ENCODE assay signal across 8 cellular contexts in genomic region chr9:97982719-97983523, GRCh38. TPM values are rescaled to one million over a fixed set of nuclear protein-coding genes. Genes with fewer than 3 reads are reported as not detected.
DNase-seq lines count a peak whose midpoint lies in the region; ATAC-seq and TF ChIP-seq lines count a peak whose summit lies in the region.

TSS of gene ANP32B (plus strand) at chr9:97983341. CDS start at chr9:97983556, 215 bp downstream.

- H3K27me3 Mint-ChIP-seq in activated CD4-positive, alpha-beta T cell treated with anti-CD3 and anti-CD28 coated beads, Interleukin-2, amount 10 ng/mL, durations not matched to agents 24 days and 14 days, result no peaks in the 10 kb centered on the region

- CTCF ChIA-PET in BJ (lab: Yijun Ruan, JAX), result interaction anchor here (0.5 to 5.3 kb wide), 26 partner anchors 9 to 286 kb away, joined by 3 to 19 read pairs (median 4); partner anchors contain the start of genes TBC1D2, TRMO and XPA

- peak within 1 kb of the TSS; percentile 86 for H3K4me3 Mint-ChIP-seq in activated CD4-positive, alpha-beta T cell treated with anti-CD3 and anti-CD28 coated beads, Interleukin-2, amount 10 ng/mL, durations not matched to agents 24 days and 14 days

- intact Hi-C loops in activated CD4-positive, alpha-beta T cell treated with anti-CD3 and anti-CD28 coated beads, Interleukin-2, amount 10 ng/mL, durations not matched to agents 24 days and 14 days (cut with micrococcal nuclease), result loop anchor here (1.0 to 10.0 kb wide), 6 partner anchors 52 to 1842 kb away; partner anchors contain the start of genes NANS, NCBP1, NR4A3 and TRIM14

- H3K27ac Mint-ChIP-seq in activated CD4-positive, alpha-beta T cell treated with anti-CD3 and anti-CD28 coated beads, Interleukin-2, amount 10 ng/mL, durations not matched to agents 24 days and 14 days, result peak within 1 kb of the TSS; percentile 91

- H3K4me3 ChIP-seq in BJ (ENCODE audit: low read depth, low read length) (peak within 1 kb of the TSS; percentile 88), coronary artery (peak within 1 kb of the TSS; percentile 89)

- H3K36me3 ChIP-seq in BJ (ENCODE audit: control insufficient read depth, insufficient read depth, low read length), result no peaks in the 10 kb centered on the region

- H3K9me3 Mint-ChIP-seq in activated CD4-positive, alpha-beta T cell treated with anti-CD3 and anti-CD28 coated beads, Interleukin-2, amount 10 ng/mL, durations not matched to agents 24 days and 14 days, result no peaks in the 10 kb centered on the region

- H3K27me3 ChIP-seq in BJ (ENCODE audit: control insufficient read depth, insufficient read depth, low read length), result no peaks in the 10 kb centered on the region; the same call in 1 of the 2 replicates

- TF ChIP-seq CTCF in BJ (IDR thresholded peaks at IDR 0.05; ENCODE audit: insufficient read depth, low read depth, low read length) (peak; percentile 61), coronary artery (IDR thresholded peaks at IDR 0.05) (peak; percentile 86)

- peaks cover 31% of the 10 kb centered on the region for H3K4me1 Mint-ChIP-seq in activated CD4-positive, alpha-beta T cell treated with anti-CD3 and anti-CD28 coated beads, Interleukin-2, amount 10 ng/mL, durations not matched to agents 24 days and 14 days

- POLR2A ChIA-PET in BJ (lab: Charles Lee), result interaction anchor here (0.6 kb wide), 3 partner anchors 92 to 503 kb away, joined by 3 to 8 read pairs (median 4); no protein-coding TSS in a partner anchor

- peaks cover 9% of the 10 kb centered on the region for H3K36me3 Mint-ChIP-seq in activated CD4-positive, alpha-beta T cell treated with anti-CD3 and anti-CD28 coated beads, Interleukin-2, amount 10 ng/mL, durations not matched to agents 24 days and 14 days (ENCODE audit: low read depth)

- ATAC-seq in HG03378 (IDR thresholded peaks at IDR 0.05; ENCODE audit: unreplicated experiment) (peak; percentile 55), left lobe of liver (peak; percentile 87)

- TF ChIP-seq POLR2A in GM19099 (IDR thresholded peaks at IDR 0.05; ENCODE audit: extremely low read depth, insufficient read length, low read depth), result peak; percentile 64

- H3K27ac ChIP-seq in coronary artery, result peak within 1 kb of the TSS; percentile 97 to 99

- peak; percentile 54 for DNase-seq in BJ (ENCODE audit: low read depth)
- DNase-seq in NCI-H524 treated with DMSO at 0.1 percent for 48 hours (lab: John Stamatoyannopoulos, UW), result peak; percentile 31
- DNase-seq in activated CD4-positive, alpha-beta T cell treated with anti-CD3 and anti-CD28 coated beads, Interleukin-2, amount 10 ng/mL, durations not matched to agents 24 days and 14 days, result peak; percentile 98
- peak; percentile 90 for DNase-seq in coronary artery (ENCODE audit: low spot score)
- DNase-seq in left lobe of liver (ENCODE audit: low spot score), result peak; percentile 92
- DNase-seq in stimulated activated CD4-positive, alpha-beta T cell treated with anti-CD3 and anti-CD28 coated beads, Interleukin-2, amount 100 ng/mL, for 24 hours, result peak; percentile 95 to 97

RNA-seq across cellular contexts. Expression of gene ANP32B, which starts in this region (rescaled TPM):
- 18.3 and 40.5 TPM in 2 replicates for polyA plus RNA-seq in BJ (2011; rRNA removed)
- polyA minus RNA-seq in BJ (2011; rRNA and poly(A)+ RNA removed), result 15.9 and 21.7 TPM in 2 replicates
- total RNA-seq in activated CD4-positive, alpha-beta T cell treated with anti-CD3 and anti-CD28 coated beads, Interleukin-2, amount 10 ng/mL, durations not matched to agents 24 days and 14 days, result 332 and 333 TPM in 2 replicates
- 29.0 TPM for total RNA-seq in left lobe of liver

Comparison
In these comparisons a context has a peak if more than half of its experiments do, and no peak if none do; other contexts are left out.
1. Peak in every context shown above with its lines: DNase-seq, ATAC-seq, H3K4me3 ChIP-seq and H3K27ac ChIP-seq.
2. RNA of gene ANP32B (total RNA-seq): 332 to 333 TPM in activated CD4-positive, alpha-beta T cell treated with anti-CD3 and anti-CD28 coated beads, Interleukin-2, amount 10 ng/mL, durations not matched to agents 24 days and 14 days; 29.0 TPM in left lobe of liver (single experiment); every median in the first group is over 10 times any median in the second.
3. DNase-seq: peak in every context shown above with its lines; median percentile 98 in activated CD4-positive, alpha-beta T cell treated with anti-CD3 and anti-CD28 coated beads, Interleukin-2, amount 10 ng/mL, durations not matched to agents 24 days and 14 days; 96 in stimulated activated CD4-positive, alpha-beta T cell treated with anti-CD3 and anti-CD28 coated beads, Interleukin-2, amount 100 ng/mL, for 24 hours; 92 in left lobe of liver; 90 in coronary artery; 54 in BJ; 31 in NCI-H524 treated with DMSO at 0.1 percent for 48 hours.